33 cellular contexts compared by ENCODE assay signal in genomic region chr20:8512003-8512402, GRCh38.
"Had no signal": no experiment of that assay in that cellular context is flagged by ENCODE, and none has a peak within 500 bp of the region (broad histone marks: within the 10 kb centered on the region; RNA-seq: fewer than 3 reads in every experiment).

No MANE protein-coding gene starts in this region.

- H3K9me3 ChIP-seq: neutrophil, ovary, psoas muscle, suprapubic skin, testis, tibial artery, transverse colon, upper lobe of right lung, uterus had no signal

- H3K4me3 ChIP-seq: ovary, psoas muscle, skin epidermis, smooth muscle cell, spleen, suprapubic skin, testis, tibial artery, transverse colon, upper lobe of right lung, uterus had no signal

- H3K36me3 ChIP-seq: neutrophil, ovary, spleen, suprapubic skin, tibial artery, transverse colon, upper lobe of right lung, uterus had no signal

- H3K4me3 Mint-ChIP-seq: naive thymus-derived CD4-positive, alpha-beta T cell; natural killer cell treated with Interleukin-12 subunit alpha and Interleukin-12 subunit beta and Interleukin-15 and Interleukin-18, amount 100 ng/mL, for 72 hours; nephron progenitor cell; neural crest cell; stimulated activated memory B cell treated with anti-CD40 and anti-IgM and Interleukin-4, amounts not matched to agents 10 μg/mL and 1 μg/mL and 100 μg/mL, for 72 hours; stimulated activated naive CD8-positive, alpha-beta T cell treated with anti-CD3 and anti-CD28 coated beads, Interleukin-15, amount 100 ng/mL, for 72 hours; type B pancreatic cell had no signal

- H3K9me3 Mint-ChIP-seq: neural crest cell; stimulated activated memory B cell treated with anti-CD40 and anti-IgM and Interleukin-4, amounts not matched to agents 10 μg/mL and 1 μg/mL and 100 μg/mL, for 72 hours; type B pancreatic cell had no signal

- H3K9ac ChIP-seq: parathyroid adenoma had no signal

- H3K79me2 ChIP-seq: parathyroid adenoma had no signal

- H3K4me1 ChIP-seq: parathyroid adenoma, psoas muscle, spleen, suprapubic skin, testis, tibial artery, transverse colon, upper lobe of right lung, uterus had no signal

- H3K27ac Mint-ChIP-seq: naive thymus-derived CD4-positive, alpha-beta T cell; natural killer cell treated with Interleukin-12 subunit alpha and Interleukin-12 subunit beta and Interleukin-15 and Interleukin-18, amount 100 ng/mL, for 72 hours; nephron progenitor cell; progenitor cell of endocrine pancreas; stimulated activated memory B cell treated with anti-CD40 and anti-IgM and Interleukin-4, amounts not matched to agents 10 μg/mL and 1 μg/mL and 100 μg/mL, for 72 hours; stimulated activated naive CD8-positive, alpha-beta T cell treated with anti-CD3 and anti-CD28 coated beads, Interleukin-15, amount 100 ng/mL, for 72 hours; type B pancreatic cell had no signal

- H2AFZ ChIP-seq: parathyroid adenoma had no signal

- DNase-seq: naive thymus-derived CD4-positive, alpha-beta T cell; nephron progenitor cell; nucleus accumbens; ovary; posterior cingulate gyrus; psoas muscle; right cardiac atrium; spleen; stimulated activated CD4-positive, alpha-beta T cell treated with anti-CD3 and anti-CD28 coated beads, Interleukin-12 subunit alpha, Interleukin-12 subunit beta, amount 100 ng/mL, for 4 hours; stimulated activated CD4-positive, alpha-beta T cell treated with anti-CD3 and anti-CD28 coated beads, Interleukin-1b, Interleukin-23, amount 100 ng/mL, for 48 hours; stimulated activated CD4-positive, alpha-beta T cell treated with anti-CD3 and anti-CD28 coated beads, Interleukin-4, amount 100 ng/mL, for 1 hour; stimulated activated CD4-positive, alpha-beta T cell treated with anti-CD3 and anti-CD28 coated beads, Interleukin-4, amount 100 ng/mL, for 4 hours; stimulated activated CD8-positive, alpha-beta memory T cell treated with anti-CD3 and anti-CD28 coated beads, Interleukin-4, amount 100 ng/mL, for 48 hours; stimulated activated naive CD4-positive, alpha-beta T cell; stimulated activated naive CD8-positive, alpha-beta T cell treated with anti-CD3 and anti-CD28 coated beads, Interleukin-15, amount 100 ng/mL, for 72 hours; stimulated activated naive CD8-positive, alpha-beta T cell treated with anti-CD3 and anti-CD28 coated beads, Interleukin-15, Interleukin-2, amounts not matched to agents 100 U/mL and 50 U/mL, for 24 hours; substantia nigra; testis; tibial artery; transverse colon; upper lobe of right lung; uterus had no signal

- H3K4me1 Mint-ChIP-seq: nephron progenitor cell; neural crest cell; stimulated activated memory B cell treated with anti-CD40 and anti-IgM and Interleukin-4, amounts not matched to agents 10 μg/mL and 1 μg/mL and 100 μg/mL, for 72 hours; stimulated activated naive CD8-positive, alpha-beta T cell treated with anti-CD3 and anti-CD28 coated beads, Interleukin-15, amount 100 ng/mL, for 72 hours had no signal

- ATAC-seq: naive thymus-derived CD4-positive, alpha-beta T cell; natural killer cell treated with Interleukin-12 subunit alpha and Interleukin-12 subunit beta and Interleukin-15 and Interleukin-18, amount 100 ng/mL, for 72 hours; psoas muscle; right cardiac atrium; sciatic nerve; stimulated activated memory B cell treated with anti-CD40 and anti-IgM and Interleukin-4, amounts not matched to agents 10 μg/mL and 1 μg/mL and 100 μg/mL, for 72 hours; stimulated activated naive CD8-positive, alpha-beta T cell treated with anti-CD3 and anti-CD28 coated beads, Interleukin-15, amount 100 ng/mL, for 72 hours; stimulated activated naive CD8-positive, alpha-beta T cell treated with anti-CD3 and anti-CD28 coated beads, Interleukin-15, Interleukin-2, amounts not matched to agents 100 U/mL and 50 U/mL, for 24 hours; upper lobe of right lung had no signal

- H3K4me2 ChIP-seq: smooth muscle cell had no signal

- H3K27ac ChIP-seq: neutrophil, ovary, parathyroid adenoma, psoas muscle, skin epidermis, spleen, suprapubic skin, testis, tibial artery, transverse colon, upper lobe of right lung, uterus had no signal

- H3K36me3 Mint-ChIP-seq: naive thymus-derived CD4-positive, alpha-beta T cell; stimulated activated memory B cell treated with anti-CD40 and anti-IgM and Interleukin-4, amounts not matched to agents 10 μg/mL and 1 μg/mL and 100 μg/mL, for 72 hours; type B pancreatic cell had no signal

- H3K27me3 Mint-ChIP-seq: natural killer cell treated with Interleukin-12 subunit alpha and Interleukin-12 subunit beta and Interleukin-15 and Interleukin-18, amount 100 ng/mL, for 72 hours; progenitor cell of endocrine pancreas; stimulated activated memory B cell treated with anti-CD40 and anti-IgM and Interleukin-4, amounts not matched to agents 10 μg/mL and 1 μg/mL and 100 μg/mL, for 72 hours; stimulated activated naive CD8-positive, alpha-beta T cell treated with anti-CD3 and anti-CD28 coated beads, Interleukin-15, amount 100 ng/mL, for 72 hours; type B pancreatic cell had no signal

- H3K27me3 ChIP-seq: neutrophil, ovary, spleen, suprapubic skin, testis, tibial artery, transverse colon, upper lobe of right lung, uterus had no signal
